ENCODE assay signal across 8 cellular contexts in genomic region chr3:14431556-14431927, GRCh38. TPM values are rescaled to one million over a fixed set of nuclear protein-coding genes. Genes with fewer than 3 reads are reported as not detected.
DNase-seq lines count a peak whose midpoint lies in the region; ATAC-seq and TF ChIP-seq lines count a peak whose summit lies in the region.

No MANE protein-coding gene starts in this region.

- peaks cover 49% of the 10 kb centered on the region for H3K4me1 ChIP-seq in HUES6 (ENCODE audit: control insufficient read depth, insufficient read depth, low read length)

- peak overlapping the region; percentile 33 for H3K4me3 ChIP-seq in GM12875 (ENCODE audit: low read depth, low read length)
- no peak overlapping the region for H3K4me3 ChIP-seq in HUES6 (ENCODE audit: low read depth, low read length)

- POLR2A ChIA-PET in naive thymus-derived CD8-positive, alpha-beta T cell (lab: Charles Lee) = interaction anchor here (1.2 to 6.7 kb wide), 5 partner anchors 15 to 253 kb away, joined by 4 to 108 read pairs (median 6); partner anchors contain the start of genes CCDC174, LSM3, SLC6A6 and XPC

- DNase-seq in naive thymus-derived CD8-positive, alpha-beta T cell = peak in 1 of 10 donors; percentile 2
- no peak for DNase-seq in DMS 273 treated with DMSO at 0.1 percent for 48 hours (lab: John Stamatoyannopoulos, UW)
- DNase-seq in NCI-H146 treated with DMSO at 0.1 percent for 48 hours (lab: John Stamatoyannopoulos, UW; ENCODE audit: unreplicated experiment) = no peak
- no peak for DNase-seq in SHP77 (lab: John Stamatoyannopoulos, UW)

- H3K27ac Mint-ChIP-seq in naive thymus-derived CD8-positive, alpha-beta T cell = peak overlapping the region; percentile 97 to 99 (median 99)

- peak; percentile 39 for ATAC-seq in GM21529 (IDR thresholded peaks at IDR 0.05; ENCODE audit: unreplicated experiment)
- peak in 1 of 2 donors; percentile 2 for ATAC-seq in naive thymus-derived CD8-positive, alpha-beta T cell

- TF ChIP-seq CTCF in GM12875 (IDR thresholded peaks at IDR 0.05; ENCODE audit: borderline replicate concordance, insufficient read depth, low read depth, low read length) = peak; percentile 32; the same call in 1 of the 2 replicates

- H3K36me3 ChIP-seq in HUES6 (ENCODE audit: control insufficient read depth, insufficient read depth, low read length) = peaks cover 11% of the 10 kb centered on the region

- no peaks in the 10 kb centered on the region for H3K27me3 ChIP-seq in HUES6 (ENCODE audit: control insufficient read depth, insufficient read depth, low read length)

- H3K9ac ChIP-seq in HUES6 (ENCODE audit: low read length) = peak overlapping the region; percentile 25

- H3K9me3 ChIP-seq in HUES6 (ENCODE audit: control insufficient read depth, insufficient read depth, low read depth, low read length) = no peaks in the 10 kb centered on the region

- peaks cover 45 to 98% (median 85%) of the 10 kb centered on the region in 4 donors for H3K4me1 Mint-ChIP-seq in naive thymus-derived CD8-positive, alpha-beta T cell

- H3K27me3 Mint-ChIP-seq in naive thymus-derived CD8-positive, alpha-beta T cell = no peaks in the 10 kb centered on the region

- H3K9me3 Mint-ChIP-seq in naive thymus-derived CD8-positive, alpha-beta T cell = no peaks in the 10 kb centered on the region

- H3K36me3 Mint-ChIP-seq in naive thymus-derived CD8-positive, alpha-beta T cell = no peaks in the 10 kb centered on the region

- H3K27ac ChIP-seq in HUES6 (ENCODE audit: low read depth, low read length) = peak overlapping the region; percentile 37; the same call in 1 of the 2 replicates
- peak overlapping the region; percentile 46 for H3K27ac ChIP-seq in angular gyrus (ENCODE audit: low read depth, low read length)

- peak overlapping the region; percentile 50 to 88 (median 84) for H3K4me3 Mint-ChIP-seq in naive thymus-derived CD8-positive, alpha-beta T cell

RNA-seq across cellular contexts. Expression of gene SLC6A6, which starts 29.1 kb away (rescaled TPM):
- total RNA-seq in naive thymus-derived CD8-positive, alpha-beta T cell = 10 to 100 TPM; 43.1 to 43.7 TPM
- 1 to 10 TPM; 2.1 to 5.0 (median 3.0) TPM for polyA plus RNA-seq in naive thymus-derived CD8-positive, alpha-beta T cell
